In genomic region chr15:92958105-92958504, GRCh38 we compare ENCODE assay signal across 11 cellular contexts. TPM values are rescaled to one million over a fixed set of nuclear protein-coding genes. Genes with fewer than 3 reads are reported as not detected.
A peak's percentile ranks its signal among the peaks of the same experiment; 100 is the strongest.
DNase-seq lines count a peak whose midpoint lies in the region; ATAC-seq and TF ChIP-seq lines count a peak whose summit lies in the region.
"Had no signal": no experiment of that assay in that cellular context is flagged by ENCODE, and none has a peak within 500 bp of the region (broad histone marks: within the 10 kb centered on the region; RNA-seq: fewer than 3 reads in every experiment).

No MANE protein-coding gene starts in this region.

- 72 to 77% methylated on average over 8 of the region's 8 CpGs for WGBS in heart right ventricle, 2 donors

- ATAC-seq in heart right ventricle, result no peak
- no peak for ATAC-seq in HG02642 (IDR thresholded peaks at IDR 0.05; ENCODE audit: poor library complexity, unreplicated experiment)

- H3K27me3 Mint-ChIP-seq in activated naive CD8-positive, alpha-beta T cell, result no peaks in the 10 kb centered on the region
- H3K27me3 Mint-ChIP-seq in progenitor cell of endocrine pancreas, result no peaks in the 10 kb centered on the region

- H3K27ac Mint-ChIP-seq in activated naive CD8-positive, alpha-beta T cell, result peak overlapping the region; percentile 94
- H3K27ac Mint-ChIP-seq in progenitor cell of endocrine pancreas, result peak overlapping the region; percentile 14

- intact Hi-C loops in heart right ventricle (cut with DNase I), result no loop called here

- peaks cover 47% of the 10 kb centered on the region for H3K36me3 Mint-ChIP-seq in activated naive CD8-positive, alpha-beta T cell
- H3K36me3 Mint-ChIP-seq in progenitor cell of endocrine pancreas (ENCODE audit: insufficient read depth), result peaks cover 74% of the 10 kb centered on the region

- H3K27ac ChIP-seq in heart right ventricle, result peak overlapping the region in 7 of 10 donors; percentile 10 to 59 (median 37)
- peak overlapping the region in 1 of 2 donors; percentile 30 for H3K27ac ChIP-seq in right atrium auricular region
- H3K27ac ChIP-seq: BLaER1, VCaP had no signal

- H3K4me1 ChIP-seq in heart right ventricle, result peaks cover 0 to 21% (median 0%) of the 10 kb centered on the region in 9 donors
- H3K4me1 ChIP-seq in right atrium auricular region, result no peaks in the 10 kb centered on the region
- H3K4me1 ChIP-seq: BLaER1 had no signal

- H3K36me3 ChIP-seq in heart right ventricle (peaks cover 0 to 100% (median 66%) of the 10 kb centered on the region in 9 donors), right atrium auricular region (peaks cover 73% of the 10 kb centered on the region)

- H3K9me3 ChIP-seq in heart right ventricle (peaks cover 0 to 5% (median 0%) of the 10 kb centered on the region in 11 donors), right atrium auricular region (peaks cover 0 to 4% of the 10 kb centered on the region in 2 donors)
- H3K9me3 ChIP-seq: sigmoid colon had no signal

- peak overlapping the region; percentile 68 for H3K4me3 Mint-ChIP-seq in activated naive CD8-positive, alpha-beta T cell
- H3K4me3 Mint-ChIP-seq in progenitor cell of endocrine pancreas (ENCODE audit: low read depth), result no peak overlapping the region

- H3K27me3 ChIP-seq in heart right ventricle (no peaks in the 10 kb centered on the region), right atrium auricular region (no peaks in the 10 kb centered on the region)
- H3K27me3 ChIP-seq: BLaER1, sigmoid colon had no signal

- TF ChIP-seq CTCF in heart right ventricle (IDR thresholded peaks at IDR 0.05) (no peak), right atrium auricular region (IDR thresholded peaks at IDR 0.05) (no peak), progenitor cell of endocrine pancreas (IDR thresholded peaks at IDR 0.05; ENCODE audit: unreplicated experiment) (no peak)

- no peaks in the 10 kb centered on the region for H3K9me3 Mint-ChIP-seq in activated naive CD8-positive, alpha-beta T cell (ENCODE audit: low read depth)
- H3K9me3 Mint-ChIP-seq in progenitor cell of endocrine pancreas (ENCODE audit: low read depth), result peaks cover 12% of the 10 kb centered on the region

- peaks cover 62% of the 10 kb centered on the region for H3K4me1 Mint-ChIP-seq in activated naive CD8-positive, alpha-beta T cell (ENCODE audit: low read depth)
- H3K4me1 Mint-ChIP-seq in progenitor cell of endocrine pancreas (ENCODE audit: low read depth), result peaks cover 3% of the 10 kb centered on the region

- H3K4me3 ChIP-seq in heart right ventricle (no peak overlapping the region), right atrium auricular region (no peak overlapping the region)
- H3K4me3 ChIP-seq: BLaER1, sigmoid colon had no signal

- DNase-seq in heart right ventricle (no peak), right atrium auricular region (ENCODE audit: low spot score) (no peak), progenitor cell of endocrine pancreas (ENCODE audit: low spot score, unreplicated experiment) (no peak), NCI-H2029 (lab: John Stamatoyannopoulos, UW) (no peak), amniotic stem cell (lab: John Stamatoyannopoulos, UW) (no peak), islet precursor cell (no peak)
- DNase-seq: sigmoid colon had no signal

RNA-seq across cellular contexts. Expression of gene CHD2, which starts 58.0 kb away (rescaled TPM):
- total RNA-seq in heart right ventricle (10 to 100 TPM; 38.0 to 74.0 (median 56.3) TPM), right atrium auricular region (10 to 100 TPM; 31.1 to 37.9 TPM), progenitor cell of endocrine pancreas (145 and 159 TPM in 2 replicates)
- 10 to 100 TPM; 12.2 to 41.7 TPM for polyA plus RNA-seq in heart right ventricle
